ENCODE assay signal across 8 cellular contexts in genomic region chr10:21534611-21535493, GRCh38. TPM values are rescaled to one million over a fixed set of nuclear protein-coding genes. Genes with fewer than 3 reads are reported as not detected.
DNase-seq lines count a peak whose midpoint lies in the region; ATAC-seq and TF ChIP-seq lines count a peak whose summit lies in the region.

No MANE protein-coding gene starts in this region.

- H3K4me2 ChIP-seq in mesendoderm (ENCODE audit: low read length) = peak overlapping the region; percentile 69

- H3K4me1 ChIP-seq in endocrine pancreas (ENCODE audit: control insufficient read depth, insufficient read depth, low read length) (peaks cover 11% of the 10 kb centered on the region), mesendoderm (ENCODE audit: control insufficient read depth, low read depth, low read length) (peaks cover 5% of the 10 kb centered on the region)

- H3K9me3 Mint-ChIP-seq in CD4-positive, alpha-beta T cell = no peaks in the 10 kb centered on the region
- H3K9me3 Mint-ChIP-seq in activated CD8-positive, alpha-beta T cell treated with anti-CD3 and anti-CD28 coated beads, Interleukin-2, amount 10 ng/mL, durations not matched to agents 7 days and 5 days (ENCODE audit: insufficient read depth) = no peaks in the 10 kb centered on the region
- no peaks in the 10 kb centered on the region for H3K9me3 Mint-ChIP-seq in stimulated activated naive CD8-positive, alpha-beta T cell treated with anti-CD3 and anti-CD28 coated beads, Interleukin-15, Interleukin-2, amounts not matched to agents 100 ng/mL and 50 ng/mL, for 24 hours

- H3K27me3 Mint-ChIP-seq in CD4-positive, alpha-beta T cell = no peaks in the 10 kb centered on the region
- H3K27me3 Mint-ChIP-seq in activated CD8-positive, alpha-beta T cell treated with anti-CD3 and anti-CD28 coated beads, Interleukin-2, amount 10 ng/mL, durations not matched to agents 7 days and 5 days (ENCODE audit: low read depth) = no peaks in the 10 kb centered on the region
- H3K27me3 Mint-ChIP-seq in stimulated activated naive CD8-positive, alpha-beta T cell treated with anti-CD3 and anti-CD28 coated beads, Interleukin-15, Interleukin-2, amounts not matched to agents 100 ng/mL and 50 ng/mL, for 24 hours = no peaks in the 10 kb centered on the region

- peaks cover 43% of the 10 kb centered on the region for H3K36me3 Mint-ChIP-seq in CD4-positive, alpha-beta T cell (ENCODE audit: low read depth)
- peaks cover 19% of the 10 kb centered on the region for H3K36me3 Mint-ChIP-seq in activated CD8-positive, alpha-beta T cell treated with anti-CD3 and anti-CD28 coated beads, Interleukin-2, amount 10 ng/mL, durations not matched to agents 7 days and 5 days (ENCODE audit: low read depth)
- peaks cover 12% of the 10 kb centered on the region for H3K36me3 Mint-ChIP-seq in stimulated activated naive CD8-positive, alpha-beta T cell treated with anti-CD3 and anti-CD28 coated beads, Interleukin-15, Interleukin-2, amounts not matched to agents 100 ng/mL and 50 ng/mL, for 24 hours (ENCODE audit: low read depth)

- peak; percentile 13 to 64 (median 38) for DNase-seq in CD4-positive, alpha-beta T cell
- DNase-seq in NAMALWA (ENCODE audit: low spot score) (peak; percentile 74), mesendoderm (peak; percentile 87)
- DNase-seq in activated CD8-positive, alpha-beta T cell treated with anti-CD3 and anti-CD28 coated beads, Interleukin-2, amount 10 ng/mL, durations not matched to agents 7 days and 5 days = peak; percentile 64

- no peaks in the 10 kb centered on the region for H3K27me3 ChIP-seq in CD4-positive, alpha-beta T cell (ENCODE audit: control insufficient read depth, insufficient read depth, low read length)
- no peaks in the 10 kb centered on the region for H3K27me3 ChIP-seq in endocrine pancreas (ENCODE audit: control insufficient read depth, insufficient read depth, low read length)
- no peaks in the 10 kb centered on the region for H3K27me3 ChIP-seq in mesendoderm (ENCODE audit: insufficient read depth, low read length, poor library complexity)

- POLR2A ChIA-PET in CD4-positive, alpha-beta T cell (lab: Charles Lee) = no interaction called here
- POLR2A ChIA-PET in activated CD8-positive, alpha-beta T cell treated with anti-CD3 and anti-CD28 coated beads, Interleukin-2, amount 10 ng/mL, durations not matched to agents 7 days and 5 days (lab: Charles Lee) = no interaction called here

- peak; percentile 31 for ATAC-seq in CD4-positive, alpha-beta T cell (ENCODE audit: poor library complexity)
- ATAC-seq in GM21529 (IDR thresholded peaks at IDR 0.05; ENCODE audit: unreplicated experiment) = peak; percentile 18
- peak; percentile 56 for ATAC-seq in activated CD8-positive, alpha-beta T cell treated with anti-CD3 and anti-CD28 coated beads, Interleukin-2, amount 10 ng/mL, durations not matched to agents 7 days and 5 days
- ATAC-seq in HG02623 (IDR thresholded peaks at IDR 0.05; ENCODE audit: unreplicated experiment) = no peak

- no peaks in the 10 kb centered on the region for H3K36me3 ChIP-seq in endocrine pancreas (ENCODE audit: control insufficient read depth, insufficient read depth, low read length)
- no peaks in the 10 kb centered on the region for H3K36me3 ChIP-seq in mesendoderm (ENCODE audit: control insufficient read depth, insufficient read depth, low read length)

- no peak overlapping the region for H2AK5ac ChIP-seq in mesendoderm (ENCODE audit: low read length)

- H2BK5ac ChIP-seq in mesendoderm (ENCODE audit: low read length) = peak overlapping the region; percentile 85

- H4K8ac ChIP-seq in mesendoderm (ENCODE audit: low read depth, low read length) = peak overlapping the region; percentile 83

- no peak for TF ChIP-seq CTCF in CD4-positive, alpha-beta T cell (IDR thresholded peaks at IDR 0.05)

- H3K9ac ChIP-seq in endocrine pancreas (ENCODE audit: control insufficient read depth, insufficient read depth, low read length) (peak overlapping the region; percentile 72), mesendoderm (ENCODE audit: low read length) (peak overlapping the region; percentile 92)

- H3K79me1 ChIP-seq in mesendoderm (ENCODE audit: low read length) = peaks cover 2% of the 10 kb centered on the region

- peak overlapping the region; percentile 99 for H2BK120ac ChIP-seq in mesendoderm (ENCODE audit: low read depth, low read length)

- H2BK15ac ChIP-seq in mesendoderm (replicated peaks; ENCODE audit: low read depth) = peak overlapping the region; percentile 3

- intact Hi-C loops in CD4-positive, alpha-beta T cell (cut with DNase I, micrococcal nuclease) = loop anchor here (1.0 to 10.0 kb wide), 5 partner anchors 10 to 712 kb away; partner anchors contain the start of gene SKIDA1 (in 1 of the 2)

- no peak overlapping the region for H4K5ac ChIP-seq in mesendoderm (ENCODE audit: low read length)

- H3K79me2 ChIP-seq in mesendoderm (ENCODE audit: control insufficient read depth, insufficient read depth, low read length) = peaks cover 26% of the 10 kb centered on the region

- peaks cover 30% of the 10 kb centered on the region for H3K4me1 Mint-ChIP-seq in CD4-positive, alpha-beta T cell (ENCODE audit: low read depth)
- H3K4me1 Mint-ChIP-seq in activated CD8-positive, alpha-beta T cell treated with anti-CD3 and anti-CD28 coated beads, Interleukin-2, amount 10 ng/mL, durations not matched to agents 7 days and 5 days (ENCODE audit: low read depth) = peaks cover 21% of the 10 kb centered on the region
- peaks cover 17% of the 10 kb centered on the region for H3K4me1 Mint-ChIP-seq in stimulated activated naive CD8-positive, alpha-beta T cell treated with anti-CD3 and anti-CD28 coated beads, Interleukin-15, Interleukin-2, amounts not matched to agents 100 ng/mL and 50 ng/mL, for 24 hours (ENCODE audit: low read depth)

- WGBS in mesendoderm (ENCODE audit: extremely low coverage, insufficient coverage, low lambda C conversion rate) = no CpG with 5 or more reads among the region's 96 CpGs

- H3K27ac Mint-ChIP-seq in CD4-positive, alpha-beta T cell = peak overlapping the region; percentile 90
- H3K27ac Mint-ChIP-seq in activated CD8-positive, alpha-beta T cell treated with anti-CD3 and anti-CD28 coated beads, Interleukin-2, amount 10 ng/mL, durations not matched to agents 7 days and 5 days = peak overlapping the region; percentile 85
- peak overlapping the region; percentile 77 for H3K27ac Mint-ChIP-seq in stimulated activated naive CD8-positive, alpha-beta T cell treated with anti-CD3 and anti-CD28 coated beads, Interleukin-15, Interleukin-2, amounts not matched to agents 100 ng/mL and 50 ng/mL, for 24 hours

- H3K4me3 ChIP-seq in endocrine pancreas (ENCODE audit: control insufficient read depth, insufficient read depth, low read length) (peak overlapping the region; percentile 50), mesendoderm (ENCODE audit: low read length) (peak overlapping the region; percentile 89)

- no peak overlapping the region for H3K27ac ChIP-seq in CD4-positive, alpha-beta T cell (ENCODE audit: low read depth, low read length)
- H3K27ac ChIP-seq in mesendoderm (ENCODE audit: low read depth, low read length) = peak overlapping the region; percentile 98

- CTCF ChIA-PET in CD4-positive, alpha-beta T cell (lab: Charles Lee) = no interaction called here
- CTCF ChIA-PET in activated CD8-positive, alpha-beta T cell treated with anti-CD3 and anti-CD28 coated beads, Interleukin-2, amount 10 ng/mL, durations not matched to agents 7 days and 5 days (lab: Charles Lee) = no interaction called here

- H3K18ac ChIP-seq in mesendoderm (ENCODE audit: low read length) = peak overlapping the region; percentile 99

- H3K56ac ChIP-seq in mesendoderm (ENCODE audit: low read length) = peak overlapping the region; percentile 97

- peak overlapping the region; percentile 15 for H3K23ac ChIP-seq in mesendoderm (ENCODE audit: low read length)

- no peaks in the 10 kb centered on the region for H3K9me3 ChIP-seq in CD4-positive, alpha-beta T cell (ENCODE audit: control insufficient read depth, low read length)
- no peaks in the 10 kb centered on the region for H3K9me3 ChIP-seq in endocrine pancreas (ENCODE audit: control insufficient read depth, low read length)

- peak overlapping the region; percentile 99 for H3K4ac ChIP-seq in mesendoderm (ENCODE audit: low read depth, low read length)

- H3K4me3 Mint-ChIP-seq in CD4-positive, alpha-beta T cell = peak overlapping the region; percentile 96
- H3K4me3 Mint-ChIP-seq in activated CD8-positive, alpha-beta T cell treated with anti-CD3 and anti-CD28 coated beads, Interleukin-2, amount 10 ng/mL, durations not matched to agents 7 days and 5 days = peak overlapping the region; percentile 80
- H3K4me3 Mint-ChIP-seq in stimulated activated naive CD8-positive, alpha-beta T cell treated with anti-CD3 and anti-CD28 coated beads, Interleukin-15, Interleukin-2, amounts not matched to agents 100 ng/mL and 50 ng/mL, for 24 hours = peak overlapping the region; percentile 84

RNA-seq across cellular contexts. Expression of gene MLLT10, which starts 0.8 kb away (rescaled TPM):
- total RNA-seq in CD4-positive, alpha-beta T cell = 10 to 100 TPM; 46.0 to 64.1 TPM
- 10 to 100 TPM; 46.0 to 47.1 TPM for total RNA-seq in activated CD8-positive, alpha-beta T cell treated with anti-CD3 and anti-CD28 coated beads, Interleukin-2, amount 10 ng/mL, durations not matched to agents 7 days and 5 days
- 37.4 TPM for polyA plus RNA-seq in mesendoderm (2013, experiment 1 of 2)
- 40.3 TPM for polyA plus RNA-seq in mesendoderm (2013, experiment 2 of 2)

RNA-seq across cellular contexts. Expression of gene SKIDA1, which starts 9.4 kb away (rescaled TPM):
- under 1 TPM; 0.22 to 0.25 TPM for total RNA-seq in CD4-positive, alpha-beta T cell
- under 1 TPM; 0.10 to 0.11 TPM for total RNA-seq in activated CD8-positive, alpha-beta T cell treated with anti-CD3 and anti-CD28 coated beads, Interleukin-2, amount 10 ng/mL, durations not matched to agents 7 days and 5 days
- polyA plus RNA-seq in mesendoderm (2013, experiment 1 of 2) = 1.6 TPM
- polyA plus RNA-seq in mesendoderm (2013, experiment 2 of 2) = 1.7 TPM
